ENCODE assay signal across 6 cellular contexts in the genomic region with DNA sequence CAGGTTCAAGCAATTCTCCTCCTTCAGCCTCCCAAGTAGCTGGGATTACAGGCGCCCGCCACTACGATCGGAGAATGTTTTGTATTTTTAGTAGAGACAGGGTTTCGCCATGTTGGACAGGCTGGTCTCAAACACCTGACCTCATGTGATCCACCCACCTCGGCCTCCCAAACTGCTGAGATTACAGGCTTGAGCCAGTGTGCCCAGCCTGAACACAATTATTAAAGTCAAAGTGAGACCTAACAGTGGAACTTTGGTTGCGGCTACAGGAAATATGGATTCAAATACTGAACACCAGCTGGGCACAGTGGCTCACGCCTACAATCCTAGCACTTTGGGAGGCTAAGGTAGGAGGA. TPM values are rescaled to one million over a fixed set of nuclear protein-coding genes. Genes with fewer than 3 reads are reported as not detected.
DNase-seq lines count a peak whose midpoint lies in the region; TF ChIP-seq lines count a peak whose summit lies in the region.
"Not testable (repeated sequence)": the region's sequence is repeated elsewhere in the genome, so short reads cannot be mapped to it uniquely, and the experiment has no call there.

No MANE protein-coding gene starts in this region.

- peaks cover 12% of the 10 kb centered on the region for H3K36me3 Mint-ChIP-seq in activated CD4-positive, alpha-beta T cell treated with anti-CD3 and anti-CD28 coated beads, Interleukin-2, amount 10 ng/mL, durations not matched to agents 24 days and 14 days (ENCODE audit: low read depth)

- not testable (repeated sequence) for H3K79me1 ChIP-seq in mesendoderm (ENCODE audit: low read length)

- H4K8ac ChIP-seq in mesendoderm (ENCODE audit: low read depth, low read length) = not testable (repeated sequence)

- WGBS in mesendoderm (ENCODE audit: extremely low coverage, insufficient coverage, low lambda C conversion rate) = no CpG with 5 or more reads among the region's 8 CpGs
- WGBS in smooth muscle cell (ENCODE audit: low lambda C conversion rate) = 96% methylated on average over 8 of the region's 8 CpGs

- peak overlapping the region; percentile 88 for H3K27ac Mint-ChIP-seq in activated CD4-positive, alpha-beta T cell treated with anti-CD3 and anti-CD28 coated beads, Interleukin-2, amount 10 ng/mL, durations not matched to agents 24 days and 14 days

- peak overlapping the region; percentile 54 to 97 (median 93); a peak in 21 of 22 replicates for H3K27ac ChIP-seq in BLaER1 treated with 17β-estradiol and CSF1 and Interleukin-3, amounts not matched to agents 10 nM and 100 nM
- H3K27ac ChIP-seq in ascending aorta (peak overlapping the region; percentile 75 to 86), smooth muscle cell (ENCODE audit: low read depth) (peak overlapping the region; percentile 95)
- H3K27ac ChIP-seq in mesendoderm (ENCODE audit: low read depth, low read length) = not testable (repeated sequence)

- not testable (repeated sequence) for H2BK120ac ChIP-seq in mesendoderm (ENCODE audit: low read depth, low read length)

- H3K4me3 ChIP-seq in BLaER1 treated with 17β-estradiol and CSF1 and Interleukin-3, amounts not matched to agents 10 nM and 100 nM = peak overlapping the region; percentile 30 to 80 (median 75); a peak in 16 of 20 replicates
- peak overlapping the region; percentile 98 for H3K4me3 ChIP-seq in Loucy (ENCODE audit: low read length, poor library complexity, severe bottlenecking)
- H3K4me3 ChIP-seq in ascending aorta; mesendoderm (ENCODE audit: low read length); smooth muscle cell: not testable (repeated sequence)

- H3K9me3 Mint-ChIP-seq in activated CD4-positive, alpha-beta T cell treated with anti-CD3 and anti-CD28 coated beads, Interleukin-2, amount 10 ng/mL, durations not matched to agents 24 days and 14 days = not testable (repeated sequence)

- not testable (repeated sequence) for H3K9me2 ChIP-seq in Loucy (replicated peaks; ENCODE audit: low read depth, low read length)

- H3K79me2 ChIP-seq in Loucy (ENCODE audit: insufficient read depth, low read length) = peaks cover 37% of the 10 kb centered on the region
- not testable (repeated sequence) for H3K79me2 ChIP-seq in mesendoderm (ENCODE audit: control insufficient read depth, insufficient read depth, low read length); smooth muscle cell (ENCODE audit: low read depth)

- not testable (repeated sequence) for H2BK5ac ChIP-seq in mesendoderm (ENCODE audit: low read length)

- DNase-seq in activated CD4-positive, alpha-beta T cell treated with anti-CD3 and anti-CD28 coated beads, Interleukin-2, amount 10 ng/mL, durations not matched to agents 24 days and 14 days; ascending aorta (ENCODE audit: low spot score in 2 of 2); mesendoderm; smooth muscle cell (lab: John Stamatoyannopoulos, UW; ENCODE audit: unreplicated experiment): not testable (repeated sequence)

- H2BK15ac ChIP-seq in mesendoderm (replicated peaks; ENCODE audit: low read depth) = not testable (repeated sequence)

- H2AK5ac ChIP-seq in mesendoderm (ENCODE audit: low read length) = not testable (repeated sequence)

- not testable (repeated sequence) for H3K27me3 Mint-ChIP-seq in activated CD4-positive, alpha-beta T cell treated with anti-CD3 and anti-CD28 coated beads, Interleukin-2, amount 10 ng/mL, durations not matched to agents 24 days and 14 days

- TF ChIP-seq CTCF in Loucy (conservative IDR thresholded peaks at IDR 0.05; ENCODE audit: low read length); ascending aorta (IDR thresholded peaks at IDR 0.05); smooth muscle cell (IDR thresholded peaks at IDR 0.05; ENCODE audit: borderline replicate concordance, insufficient read depth, poor library complexity, severe bottlenecking): not testable (repeated sequence)

- peak overlapping the region; percentile 54 for H3K56ac ChIP-seq in mesendoderm (ENCODE audit: low read length)

- H3K4me1 Mint-ChIP-seq in activated CD4-positive, alpha-beta T cell treated with anti-CD3 and anti-CD28 coated beads, Interleukin-2, amount 10 ng/mL, durations not matched to agents 24 days and 14 days = peaks cover 27% of the 10 kb centered on the region

- H4K20me1 ChIP-seq in BLaER1 treated with 17β-estradiol and CSF1 and Interleukin-3, amounts not matched to agents 10 nM and 100 nM; Loucy (ENCODE audit: insufficient read depth, low read length, poor library complexity, severe bottlenecking); smooth muscle cell (ENCODE audit: low read depth): not testable (repeated sequence)

- H3K9ac ChIP-seq in BLaER1 treated with 17β-estradiol and CSF1 and Interleukin-3, amounts not matched to agents 10 nM and 100 nM = peak overlapping the region; percentile 70 to 94 (median 91); a peak in 21 of 22 replicates
- H3K9ac ChIP-seq in Loucy (ENCODE audit: low read depth, low read length, poor library complexity, severe bottlenecking) = peak overlapping the region; percentile 99
- not testable (repeated sequence) for H3K9ac ChIP-seq in mesendoderm (ENCODE audit: low read length); smooth muscle cell (ENCODE audit: low read depth)

- not testable (repeated sequence) for H3K4ac ChIP-seq in mesendoderm (ENCODE audit: low read depth, low read length)

- not testable (repeated sequence) for H3K23ac ChIP-seq in mesendoderm (ENCODE audit: low read length)

- not testable (repeated sequence) for H3K9me3 ChIP-seq in BLaER1 treated with 17β-estradiol and CSF1 and Interleukin-3, amounts not matched to agents 10 nM and 100 nM (replicated peaks in 1 of 11); Loucy (ENCODE audit: insufficient read depth, low read depth, low read length); ascending aorta; smooth muscle cell (replicated peaks; ENCODE audit: low read depth)

- H3K4me3 Mint-ChIP-seq in activated CD4-positive, alpha-beta T cell treated with anti-CD3 and anti-CD28 coated beads, Interleukin-2, amount 10 ng/mL, durations not matched to agents 24 days and 14 days = peak overlapping the region; percentile 88

- H3K36me3 ChIP-seq in BLaER1 treated with 17β-estradiol and CSF1 and Interleukin-3, amounts not matched to agents 10 nM and 100 nM; Loucy (ENCODE audit: insufficient read depth, low read length); ascending aorta; mesendoderm (ENCODE audit: control insufficient read depth, insufficient read depth, low read length); smooth muscle cell (ENCODE audit: low read depth): not testable (repeated sequence)

- peaks cover 60 to 71% (median 67%) of the 10 kb centered on the region in 10 experiments for H3K4me1 ChIP-seq in BLaER1 treated with 17β-estradiol and CSF1 and Interleukin-3, amounts not matched to agents 10 nM and 100 nM
- H3K4me1 ChIP-seq in Loucy (ENCODE audit: insufficient read depth, low read length, poor library complexity, severe bottlenecking) (peaks cover 24% of the 10 kb centered on the region), ascending aorta (peaks cover 0 to 22% of the 10 kb centered on the region in 2 donors), smooth muscle cell (ENCODE audit: low read depth) (peaks cover 17% of the 10 kb centered on the region)
- not testable (repeated sequence) for H3K4me1 ChIP-seq in mesendoderm (ENCODE audit: control insufficient read depth, low read depth, low read length)

- not testable (repeated sequence) for H4K5ac ChIP-seq in mesendoderm (ENCODE audit: low read length)

- not testable (repeated sequence) for H3K27me3 ChIP-seq in BLaER1 treated with 17β-estradiol and CSF1 and Interleukin-3, amounts not matched to agents 10 nM and 100 nM; Loucy (ENCODE audit: insufficient read depth, low read length, poor library complexity, severe bottlenecking); ascending aorta; mesendoderm (ENCODE audit: insufficient read depth, low read length, poor library complexity); smooth muscle cell (ENCODE audit: low read depth)

- intact Hi-C loops in activated CD4-positive, alpha-beta T cell treated with anti-CD3 and anti-CD28 coated beads, Interleukin-2, amount 10 ng/mL, durations not matched to agents 24 days and 14 days (cut with micrococcal nuclease); ascending aorta (cut with DNase I): not testable (repeated sequence)

- H2AFZ ChIP-seq in Loucy (ENCODE audit: low read length); smooth muscle cell (ENCODE audit: low read depth): not testable (repeated sequence)

- not testable (repeated sequence) for H3F3A ChIP-seq in Loucy (ENCODE audit: low read depth)
- peaks cover 13% of the 10 kb centered on the region for H3F3A ChIP-seq in smooth muscle cell (ENCODE audit: low read depth)

- not testable (repeated sequence) for H3K18ac ChIP-seq in mesendoderm (ENCODE audit: low read length)

- peak overlapping the region; percentile 82 to 96 (median 86) for H3K4me2 ChIP-seq in BLaER1 treated with 17β-estradiol and CSF1 and Interleukin-3, amounts not matched to agents 10 nM and 100 nM
- H3K4me2 ChIP-seq in Loucy (ENCODE audit: low read depth, low read length, poor library complexity, severe bottlenecking) (peak overlapping the region; percentile 90), smooth muscle cell (peak overlapping the region; percentile 82)
- H3K4me2 ChIP-seq in mesendoderm (ENCODE audit: low read length) = not testable (repeated sequence)

RNA-seq across cellular contexts. Expression of gene MTX1, which starts 16.9 kb away (rescaled TPM):
- total RNA-seq in activated CD4-positive, alpha-beta T cell treated with anti-CD3 and anti-CD28 coated beads, Interleukin-2, amount 10 ng/mL, durations not matched to agents 24 days and 14 days = 62.4 and 64.7 TPM in 2 replicates
- total RNA-seq in ascending aorta (23.9 TPM), smooth muscle cell (45.2 and 55.4 TPM in 2 replicates)
- 40.8 TPM for polyA plus RNA-seq in mesendoderm (2013, experiment 1 of 2)
- polyA plus RNA-seq in mesendoderm (2013, experiment 2 of 2) = 40.6 TPM
- 98.4 and 109 TPM in 2 replicates for polyA plus RNA-seq in smooth muscle cell

RNA-seq across cellular contexts. Expression of gene THBS3, which starts 17.7 kb away (rescaled TPM):
- total RNA-seq in activated CD4-positive, alpha-beta T cell treated with anti-CD3 and anti-CD28 coated beads, Interleukin-2, amount 10 ng/mL, durations not matched to agents 24 days and 14 days = 10.5 and 10.6 TPM in 2 replicates
- total RNA-seq in ascending aorta = 40.3 TPM
- polyA plus RNA-seq in mesendoderm (2013, experiment 1 of 2) = 2.1 TPM
- polyA plus RNA-seq in mesendoderm (2013, experiment 2 of 2) = 2.4 TPM
- 17.2 and 28.5 TPM in 2 replicates for total RNA-seq in smooth muscle cell
- polyA plus RNA-seq in smooth muscle cell = 15.7 and 20.1 TPM in 2 replicates

RNA-seq across cellular contexts. Expression of gene ENTREP3, which starts 29.9 kb away (rescaled TPM):
- total RNA-seq in activated CD4-positive, alpha-beta T cell treated with anti-CD3 and anti-CD28 coated beads, Interleukin-2, amount 10 ng/mL, durations not matched to agents 24 days and 14 days = 45.1 and 46.2 TPM in 2 replicates
- 34.5 TPM for total RNA-seq in ascending aorta
- polyA plus RNA-seq in mesendoderm (2013, experiment 1 of 2) = 28.0 TPM
- 27.0 TPM for polyA plus RNA-seq in mesendoderm (2013, experiment 2 of 2)
- total RNA-seq in smooth muscle cell = 7.0 and 14.7 TPM in 2 replicates
- polyA plus RNA-seq in smooth muscle cell = 26.5 and 30.9 TPM in 2 replicates

RNA-seq across cellular contexts. Expression of gene SCAMP3, which starts 36.8 kb away (rescaled TPM):
- total RNA-seq in activated CD4-positive, alpha-beta T cell treated with anti-CD3 and anti-CD28 coated beads, Interleukin-2, amount 10 ng/mL, durations not matched to agents 24 days and 14 days = 152 and 158 TPM in 2 replicates
- total RNA-seq in ascending aorta (63.6 TPM), smooth muscle cell (51.4 and 52.1 TPM in 2 replicates)
- polyA plus RNA-seq in mesendoderm (2013, experiment 1 of 2) = 51.3 TPM
- polyA plus RNA-seq in mesendoderm (2013, experiment 2 of 2) = 49.6 TPM
- polyA plus RNA-seq in smooth muscle cell = 118 and 151 TPM in 2 replicates

RNA-seq across cellular contexts. Expression of gene CLK2, which starts 47.9 kb away (rescaled TPM):
- 86.2 and 90.6 TPM in 2 replicates for total RNA-seq in activated CD4-positive, alpha-beta T cell treated with anti-CD3 and anti-CD28 coated beads, Interleukin-2, amount 10 ng/mL, durations not matched to agents 24 days and 14 days
- total RNA-seq in ascending aorta = 32.1 TPM
- polyA plus RNA-seq in mesendoderm (2013, experiment 1 of 2) = 51.4 TPM
- 48.2 TPM for polyA plus RNA-seq in mesendoderm (2013, experiment 2 of 2)
- total RNA-seq in smooth muscle cell = 23.6 and 25.5 TPM in 2 replicates
- 23.5 and 32.2 TPM in 2 replicates for polyA plus RNA-seq in smooth muscle cell
